1 cellular context compared by ENCODE assay signal in the genomic region with DNA sequence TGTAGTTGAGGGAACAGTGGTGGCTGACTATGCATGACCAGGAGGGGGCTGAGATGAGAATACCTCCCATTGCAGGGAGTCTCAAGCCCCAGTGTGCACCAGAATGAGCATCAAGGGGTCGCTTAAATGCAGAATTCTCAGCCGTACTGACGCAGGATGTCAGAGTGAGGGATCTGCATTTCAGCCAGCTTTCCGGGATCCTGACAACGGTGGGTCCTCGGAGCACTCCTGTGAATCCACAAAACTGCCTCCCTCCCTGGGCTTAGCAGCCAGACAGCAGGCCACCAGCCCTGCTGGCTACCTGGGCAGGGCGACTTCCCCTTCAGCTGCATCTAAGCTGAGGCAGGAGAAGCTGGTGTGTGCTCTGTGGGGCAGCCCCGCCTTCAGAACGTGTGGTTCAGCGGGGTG.
TF ChIP-seq lines count a peak whose summit lies in the region.

No MANE protein-coding gene starts in this region.

TF ChIP-seq in H1, 55 proteins besides CTCF, POLR2A, EP300 and RAD21:
- TF ChIP-seq CHD1 (IDR thresholded peaks at IDR 0.05; ENCODE audit: low read depth, low read length), result no peak
- no peak for TF ChIP-seq MAFK (IDR thresholded peaks at IDR 0.05; ENCODE audit: low read depth, low read length)
- TF ChIP-seq KDM4A (IDR thresholded peaks at IDR 0.05; ENCODE audit: low read depth, low read length, severe bottlenecking), result no peak
- no peak for TF ChIP-seq HDAC6 (IDR thresholded peaks at IDR 0.05; ENCODE audit: low read depth, low read length)
- no peak for TF ChIP-seq TEAD4 (IDR thresholded peaks at IDR 0.05; ENCODE audit: low read depth, low read length)
- TF ChIP-seq YY1 (IDR thresholded peaks at IDR 0.05; ENCODE audit: low read depth, low read length), result no peak
- TF ChIP-seq SP2 (IDR thresholded peaks at IDR 0.05; ENCODE audit: low read length), result no peak
- TF ChIP-seq ZNF274 (IDR thresholded peaks at IDR 0.05; ENCODE audit: borderline replicate concordance, extremely low read depth, low read length), result no peak
